8 cellular contexts compared by ENCODE assay signal in the genomic region with DNA sequence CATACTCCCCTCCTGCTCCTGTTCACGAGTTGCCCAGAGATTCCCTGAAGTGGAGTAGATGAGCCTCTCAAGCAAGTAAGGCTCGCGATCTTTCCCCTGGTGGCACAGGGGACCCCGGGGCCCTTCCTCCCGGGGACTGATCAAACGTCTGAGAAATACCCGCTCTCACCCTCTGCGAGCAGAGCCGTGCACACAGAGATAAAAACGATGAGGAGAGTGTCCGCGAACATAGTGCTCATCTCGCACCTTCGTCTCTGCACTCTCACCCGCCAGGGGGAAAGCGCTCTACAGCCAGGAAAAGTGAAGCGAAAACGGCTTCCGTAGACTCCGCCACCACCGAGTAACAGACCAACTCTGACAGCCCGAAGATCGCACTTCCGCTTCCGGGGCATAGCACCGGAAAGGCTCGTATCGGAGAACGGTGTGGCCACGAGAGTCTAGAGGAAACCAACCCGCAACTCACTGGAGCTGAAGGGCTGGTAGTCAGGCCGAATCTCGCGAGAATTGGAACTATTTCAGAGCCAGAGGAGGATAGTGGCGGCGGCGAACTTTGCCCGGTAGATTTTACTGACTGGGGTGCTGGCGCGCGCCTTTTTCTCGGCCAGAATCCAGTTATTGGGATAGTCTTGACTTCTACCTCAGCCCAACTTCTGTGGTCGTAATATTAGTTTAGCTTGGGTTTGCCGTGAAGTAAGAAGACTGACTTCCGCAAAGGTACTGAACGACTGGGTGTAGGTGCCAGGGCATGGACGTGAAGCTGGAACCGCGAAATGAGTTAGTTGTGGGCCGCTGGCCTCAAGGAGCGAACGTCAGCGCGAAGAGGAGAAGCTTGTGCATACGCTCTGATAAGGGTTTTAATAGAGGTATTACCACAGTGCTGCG. TPM values are rescaled to one million over a fixed set of nuclear protein-coding genes. Genes with fewer than 3 reads are reported as not detected.
DNase-seq lines count a peak whose midpoint lies in the region; ATAC-seq and TF ChIP-seq lines count a peak whose summit lies in the region.

A gene with protein sequence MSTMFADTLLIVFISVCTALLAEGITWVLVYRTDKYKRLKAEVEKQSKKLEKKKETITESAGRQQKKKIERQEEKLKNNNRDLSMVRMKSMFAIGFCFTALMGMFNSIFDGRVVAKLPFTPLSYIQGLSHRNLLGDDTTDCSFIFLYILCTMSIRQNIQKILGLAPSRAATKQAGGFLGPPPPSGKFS (minus strand): TSS at position 356 of the 882 bp plus-strand sequence. CDS start 117 bp downstream, at position 239.

- TF ChIP-seq POLR2A in breast epithelium (IDR thresholded peaks at IDR 0.05): no peak

- H3K36me3 ChIP-seq in breast epithelium: no peaks in the 10 kb centered on the region
- peaks cover 4 to 29% (median 24%) of the 10 kb centered on the region in 3 donors for H3K36me3 ChIP-seq in skeletal muscle tissue (ENCODE audit: control insufficient read depth in 3 of 3, insufficient read depth in 3 of 3, low read length in 3 of 3)

- H3K9ac ChIP-seq in skeletal muscle tissue (ENCODE audit: low read depth in 1 of 3, low read length in 3 of 3): peak within 1 kb of the TSS; percentile 90 to 98 (median 95)

- H3K4me3 ChIP-seq in AG04449 (ENCODE audit: low read depth, low read length): peak within 1 kb of the TSS; percentile 91
- peak within 1 kb of the TSS; percentile 67 to 83 (median 74) for H3K4me3 ChIP-seq in breast epithelium
- peak within 1 kb of the TSS; percentile 58 for H3K4me3 ChIP-seq in iPS-18c (ENCODE audit: insufficient read depth, low read depth, low read length)
- peak within 1 kb of the TSS; percentile 81 to 98 (median 92) for H3K4me3 ChIP-seq in skeletal muscle tissue (ENCODE audit: low read length in 3 of 3)

- POLR2A ChIA-PET in AG04449 (lab: Yijun Ruan, JAX): interaction anchor here (0.5 to 1.7 kb wide), 10 partner anchors 22 to 165 kb away, joined by 3 to 12 read pairs (median 4); no protein-coding TSS in a partner anchor

- H3K27me3 ChIP-seq in breast epithelium (no peaks in the 10 kb centered on the region), skeletal muscle tissue (ENCODE audit: control insufficient read depth in 3 of 3, insufficient read depth in 3 of 3, low read length in 3 of 3) (no peaks in the 10 kb centered on the region)

- intact Hi-C loops in breast epithelium (cut with DNase I; ENCODE audit: low total_unique reads): loop anchor here (10.0 kb wide), 1 partner anchor 134 kb away; a partner anchor contains a TSS

- DNase-seq in AG04449 (ENCODE audit: low read depth, low spot score) (peak; percentile 89), NCI-H2196 treated with DMSO at 0.1 percent for 48 hours (lab: John Stamatoyannopoulos, UW; ENCODE audit: unreplicated experiment) (peak; percentile 94), breast epithelium (ENCODE audit: low spot score in 2 of 2) (peak; percentile 90 to 96)

- ATAC-seq in GM18868 (IDR thresholded peaks at IDR 0.05; ENCODE audit: unreplicated experiment) (peak; percentile 100), HG03108 (IDR thresholded peaks at IDR 0.05; ENCODE audit: unreplicated experiment) (peak; percentile 99)

- H3K27ac ChIP-seq in VCaP (peak within 1 kb of the TSS; percentile 79), breast epithelium (peak within 1 kb of the TSS; percentile 86 to 90), skeletal muscle tissue (ENCODE audit: low read depth, low read length) (peak within 1 kb of the TSS; percentile 75)

- H3K4me1 ChIP-seq in breast epithelium (peaks cover 0 to 9% of the 10 kb centered on the region in 2 donors), skeletal muscle tissue (ENCODE audit: control insufficient read depth in 3 of 3, insufficient read depth in 3 of 3, low read length in 3 of 3) (peaks cover 19 to 32% (median 28%) of the 10 kb centered on the region in 3 donors)

- TF ChIP-seq CTCF in AG04449 (IDR thresholded peaks at IDR 0.05; ENCODE audit: insufficient read depth, low read length, missing control alignments) (peak; percentile 16), VCaP (conservative IDR thresholded peaks at IDR 0.05) (0 out of 2 replicates have a peak, but pooled peaks have one; percentile 6), breast epithelium (IDR thresholded peaks at IDR 0.05) (peak in 1 of 3 donors; percentile 11)

- CTCF ChIA-PET in AG04449 (lab: Yijun Ruan, JAX): interaction anchor here (0.9 to 4.5 kb wide), 8 partner anchors 25 to 145 kb away, joined by 3 to 43 read pairs (median 3); no protein-coding TSS in a partner anchor

- H3K9me3 ChIP-seq in breast epithelium: no peaks in the 10 kb centered on the region
- no peaks in the 10 kb centered on the region for H3K9me3 ChIP-seq in iPS-18c (ENCODE audit: control insufficient read depth, insufficient read depth, low read length)
- no peaks in the 10 kb centered on the region for H3K9me3 ChIP-seq in skeletal muscle tissue (ENCODE audit: control insufficient read depth in 3 of 3, low read length in 3 of 3)

RNA-seq across cellular contexts. Expression of the gene that starts here (rescaled TPM):
- total RNA-seq in breast epithelium: 10 to 100 TPM; 57.1 to 89.4 (median 68.8) TPM
- 24.5 TPM for total RNA-seq in skeletal muscle tissue

Comparison
In these comparisons a context has a peak if more than half of its experiments do, and no peak if none do; other contexts are left out.
1. Peak in every context shown above with its lines: DNase-seq, ATAC-seq, H3K4me3 ChIP-seq and H3K27ac ChIP-seq.